ENCODE assay signal across 19 cellular contexts in genomic region chr14:105497671-105498429, GRCh38. TPM values are rescaled to one million over a fixed set of nuclear protein-coding genes. Genes with fewer than 3 reads are reported as not detected.
DNase-seq lines count a peak whose midpoint lies in the region; ATAC-seq and TF ChIP-seq lines count a peak whose summit lies in the region.
"Had no signal": no experiment of that assay in that cellular context is flagged by ENCODE, and none has a peak within 500 bp of the region (broad histone marks: within the 10 kb centered on the region; RNA-seq: fewer than 3 reads in every experiment).

No MANE protein-coding gene starts in this region.

- intact Hi-C loops in ovary (cut with DNase I): loop anchor here in 1 of 4 donors (10.0 kb wide), 1 partner anchor 403 kb away; no protein-coding TSS in a partner anchor

- WGBS in ovary, 3 donors: 79 to 87% (median 82%) methylated on average over 30 to 31 of the region's 31 CpGs

- H3K36me3 ChIP-seq in RWPE2 (ENCODE audit: low read depth) (0 out of 2 replicates have a peak, but pooled peaks cover under 1% of the 10 kb centered on the region), ovary (no peaks in the 10 kb centered on the region)
- H3K36me3 ChIP-seq: pancreas, vagina had no signal

- TF ChIP-seq CTCF in RWPE2 (IDR thresholded peaks at IDR 0.05; ENCODE audit: poor library complexity, severe bottlenecking): no peak
- no peak for TF ChIP-seq CTCF in ovary (IDR thresholded peaks at IDR 0.05)

- TF ChIP-seq EP300 in ovary (IDR thresholded peaks at IDR 0.05): no peak

- no peaks in the 10 kb centered on the region for H3K4me1 Mint-ChIP-seq in activated naive CD4-positive, alpha-beta T cell treated with anti-CD3 and anti-CD28 coated beads, Interleukin-2, amount 50 U/mL, for 24 hours
- H3K4me1 Mint-ChIP-seq: activated CD4-positive, alpha-beta T cell treated with anti-CD3 and anti-CD28 coated beads for 36 hours; activated naive CD8-positive, alpha-beta T cell treated with anti-CD3 and anti-CD28 coated beads, Interleukin-2, amount 50 U/mL, for 24 hours; stimulated activated memory B cell treated with anti-CD40 and anti-IgM and Interleukin-4, amounts not matched to agents 10 μg/mL and 1 μg/mL and 100 μg/mL, for 72 hours had no signal

- H3K27ac ChIP-seq in RWPE2 (ENCODE audit: poor library complexity, severe bottlenecking) (no peak overlapping the region), layer of hippocampus (ENCODE audit: low read depth, low read length) (peak overlapping the region; percentile 98), substantia nigra (ENCODE audit: low read depth, low read length, poor library complexity, severe bottlenecking) (peak overlapping the region; percentile 99), ovary (no peak overlapping the region)
- H3K27ac ChIP-seq: epithelial cell of prostate, pancreas, vagina had no signal

- H3K4me3 ChIP-seq in RWPE2 (ENCODE audit: severe bottlenecking) (no peak overlapping the region), ovary (no peak overlapping the region)
- H3K4me3 ChIP-seq: pancreas, vagina had no signal

- H3K9me3 Mint-ChIP-seq in activated naive CD4-positive, alpha-beta T cell treated with anti-CD3 and anti-CD28 coated beads, Interleukin-2, amount 50 U/mL, for 24 hours: no peaks in the 10 kb centered on the region
- H3K9me3 Mint-ChIP-seq: activated naive CD8-positive, alpha-beta T cell treated with anti-CD3 and anti-CD28 coated beads, Interleukin-2, amount 50 U/mL, for 24 hours; stimulated activated memory B cell treated with anti-CD40 and anti-IgM and Interleukin-4, amounts not matched to agents 10 μg/mL and 1 μg/mL and 100 μg/mL, for 72 hours had no signal

- H3K27me3 ChIP-seq in RWPE2 (ENCODE audit: insufficient read depth, poor library complexity, severe bottlenecking) (no peaks in the 10 kb centered on the region), layer of hippocampus (ENCODE audit: control insufficient read depth, insufficient read depth, low read length) (no peaks in the 10 kb centered on the region), ovary (no peaks in the 10 kb centered on the region)
- H3K27me3 ChIP-seq: pancreas, vagina had no signal

- DNase-seq in activated naive CD4-positive, alpha-beta T cell treated with Interleukin-2 at 50 U/mL for 16 hours: no peak
- DNase-seq in RWPE2 (ENCODE audit: low spot score) (peak; percentile 74), substantia nigra (lab: John Stamatoyannopoulos, UW) (no peak), glomerular visceral epithelial cell (ENCODE audit: extremely low spot score) (no peak), dedifferentiated amniotic fluid mesenchymal stem cell (ENCODE audit: extremely low spot score) (no peak), ovary (no peak)
- DNase-seq: activated CD4-positive, alpha-beta T cell treated with anti-CD3 and anti-CD28 coated beads for 36 hours; activated naive CD8-positive, alpha-beta T cell treated with anti-CD3 and anti-CD28 coated beads, Interleukin-2, amount 50 U/mL, for 24 hours; NCI-H2029 treated with DMSO at 0.1 percent for 48 hours; small intestine had no signal

- H3K27me3 Mint-ChIP-seq in activated naive CD4-positive, alpha-beta T cell treated with anti-CD3 and anti-CD28 coated beads, Interleukin-2, amount 50 U/mL, for 24 hours: no peaks in the 10 kb centered on the region
- H3K27me3 Mint-ChIP-seq: activated CD4-positive, alpha-beta T cell treated with anti-CD3 and anti-CD28 coated beads for 36 hours; activated naive CD8-positive, alpha-beta T cell treated with anti-CD3 and anti-CD28 coated beads, Interleukin-2, amount 50 U/mL, for 24 hours had no signal

- H3K36me3 Mint-ChIP-seq in activated naive CD4-positive, alpha-beta T cell treated with anti-CD3 and anti-CD28 coated beads, Interleukin-2, amount 50 U/mL, for 24 hours: no peaks in the 10 kb centered on the region

- H3K27ac Mint-ChIP-seq in activated naive CD4-positive, alpha-beta T cell treated with anti-CD3 and anti-CD28 coated beads, Interleukin-2, amount 50 U/mL, for 24 hours: peak overlapping the region; percentile 8
- H3K27ac Mint-ChIP-seq: activated CD4-positive, alpha-beta T cell treated with anti-CD3 and anti-CD28 coated beads for 36 hours; activated naive CD8-positive, alpha-beta T cell treated with anti-CD3 and anti-CD28 coated beads, Interleukin-2, amount 50 U/mL, for 24 hours; stimulated activated memory B cell treated with anti-CD40 and anti-IgM and Interleukin-4, amounts not matched to agents 10 μg/mL and 1 μg/mL and 100 μg/mL, for 72 hours had no signal

- no peaks in the 10 kb centered on the region for H3K4me1 ChIP-seq in RWPE2 (ENCODE audit: insufficient read depth, poor library complexity, severe bottlenecking)
- H3K4me1 ChIP-seq in ovary (ENCODE audit: insufficient read depth): no peaks in the 10 kb centered on the region
- H3K4me1 ChIP-seq: pancreas, vagina had no signal

- no peak for ATAC-seq in RWPE2 (ENCODE audit: low read depth)
- ATAC-seq: activated CD4-positive, alpha-beta T cell treated with anti-CD3 and anti-CD28 coated beads for 36 hours; activated naive CD8-positive, alpha-beta T cell treated with anti-CD3 and anti-CD28 coated beads, Interleukin-2, amount 50 U/mL, for 24 hours; pancreas; stimulated activated memory B cell treated with anti-CD40 and anti-IgM and Interleukin-4, amounts not matched to agents 10 μg/mL and 1 μg/mL and 100 μg/mL, for 72 hours had no signal

- no peak overlapping the region for H3K4me3 Mint-ChIP-seq in activated naive CD4-positive, alpha-beta T cell treated with anti-CD3 and anti-CD28 coated beads, Interleukin-2, amount 50 U/mL, for 24 hours
- H3K4me3 Mint-ChIP-seq: activated CD4-positive, alpha-beta T cell treated with anti-CD3 and anti-CD28 coated beads for 36 hours; activated naive CD8-positive, alpha-beta T cell treated with anti-CD3 and anti-CD28 coated beads, Interleukin-2, amount 50 U/mL, for 24 hours; stimulated activated memory B cell treated with anti-CD40 and anti-IgM and Interleukin-4, amounts not matched to agents 10 μg/mL and 1 μg/mL and 100 μg/mL, for 72 hours had no signal

- no peak for TF ChIP-seq POLR2A in ovary (IDR thresholded peaks at IDR 0.05)

- no peaks in the 10 kb centered on the region for H3K9me3 ChIP-seq in RWPE2 (ENCODE audit: severe bottlenecking)
- no peaks in the 10 kb centered on the region for H3K9me3 ChIP-seq in ovary
- H3K9me3 ChIP-seq: pancreas, vagina had no signal

RNA-seq across cellular contexts. Expression of gene TEDC1, which starts 6.8 kb away (rescaled TPM):
- total RNA-seq in ovary: 1 to 10 TPM; 2.6 to 8.2 (median 3.8) TPM
- polyA plus RNA-seq in ovary: 1 to 10 TPM in 1 of 2 donors, not detected in 1; 5.3 TPM

RNA-seq across cellular contexts. Expression of gene CRIP1, which starts 11.2 kb away (rescaled TPM):
- 10 to 100 TPM in 5 of 7 donors, 1 to 10 TPM in 2; 3.2 to 72.8 (median 26.4) TPM for total RNA-seq in ovary
- 100 to 1,000 TPM in 1 of 2 donors, 1 to 10 TPM in 1; 7.2 to 116 TPM for polyA plus RNA-seq in ovary
- total RNA-seq: MCF 10A, SK-MEL-5 had no signal

RNA-seq across cellular contexts. Expression of gene CRIP2, which starts 23.2 kb away (rescaled TPM):
- total RNA-seq in ovary: 100 to 1,000 TPM in 1 of 7 donors, 10 to 100 TPM in 6; 21.3 to 242 (median 47.8) TPM
- 10 to 100 TPM in 1 of 2 donors, under 1 TPM in 1; 0.35 to 95.1 TPM for polyA plus RNA-seq in ovary

RNA-seq across cellular contexts. Expression of gene TMEM121, which starts 28.5 kb away (rescaled TPM):
- total RNA-seq in ovary: 1 to 10 TPM; 3.3 to 9.0 (median 4.4) TPM
- 1 to 10 TPM in 1 of 2 donors, not detected in 1; 3.8 TPM for polyA plus RNA-seq in ovary
- total RNA-seq: H1 had no signal

Comparison
In these comparisons a context has a peak if more than half of its experiments do, and no peak if none do; other contexts are left out.
1. H3K27ac ChIP-seq: peak in layer of hippocampus (single experiment) and substantia nigra (single experiment); none in RWPE2 (single experiment) and ovary (0 of 2).